Comparison of ENCODE assay signal across 10 cellular contexts in genomic region chr10:102657451-102657850, GRCh38. TPM values are rescaled to one million over a fixed set of nuclear protein-coding genes. Genes with fewer than 3 reads are reported as not detected.
DNase-seq lines count a peak whose midpoint lies in the region; ATAC-seq, FAIRE-seq and TF ChIP-seq lines count a peak whose summit lies in the region.
"Had no signal": no experiment of that assay in that cellular context is flagged by ENCODE, and none has a peak within 500 bp of the region (broad histone marks: within the 10 kb centered on the region; RNA-seq: fewer than 3 reads in every experiment).

No MANE protein-coding gene starts in this region.

- H3K4me3 ChIP-seq in BLaER1 (no peak overlapping the region), HCT116 (replicated peaks in 1 of 2; ENCODE audit: low read depth in 1 of 2, low read length in 2 of 2) (no peak overlapping the region), endothelial cell of umbilical vein (replicated peaks in 1 of 3; ENCODE audit: insufficient read depth in 1 of 3, low read depth in 1 of 3, low read length in 3 of 3) (no peak overlapping the region), osteoblast (ENCODE audit: insufficient read depth, low read length) (no peak overlapping the region)

- DNase-seq in HCT116 (ENCODE audit: low read depth, low spot score) (no peak), endothelial cell of umbilical vein (ENCODE audit: low read depth, low spot score) (no peak), osteoblast (ENCODE audit: insufficient read length, low spot score, missing footprints) (peak; percentile 50), NCI-H2029 treated with DMSO at 0.1 percent for 48 hours (lab: John Stamatoyannopoulos, UW) (no peak), HEK293T (ENCODE audit: extremely low spot score) (no peak), anterior cingulate cortex (lab: John Stamatoyannopoulos, UW) (no peak), activated T-cell treated with anti-CD3 and anti-CD28 coated beads for 4 hours (no peak)
- DNase-seq: activated gamma-delta T cell; stimulated activated CD4-positive, alpha-beta T cell treated with anti-CD3 and anti-CD28 coated beads, Interleukin-2, amount 100 ng/mL, for 48 hours had no signal

- dilution Hi-C loops in endothelial cell of umbilical vein (cut with MboI; ENCODE audit: extremely low pct_ligation_motif_present, low sequenced_read_pairs) = no loop called here

- peaks cover 70% of the 10 kb centered on the region for H3K36me3 ChIP-seq in BLaER1
- peaks cover 9 to 21% of the 10 kb centered on the region in 2 experiments; a peak in 3 of 4 replicates for H3K36me3 ChIP-seq in HCT116 (ENCODE audit: control insufficient read depth in 1 of 2, insufficient read depth in 2 of 2, low read length in 2 of 2)
- H3K36me3 ChIP-seq in endothelial cell of umbilical vein (ENCODE audit: control insufficient read depth in 2 of 2, extremely low read depth in 1 of 2, insufficient read depth in 2 of 2, low read length in 2 of 2) = peaks cover 14 to 34% of the 10 kb centered on the region in 2 experiments
- H3K36me3 ChIP-seq in osteoblast (ENCODE audit: insufficient read depth, low read length) = peaks cover 59% of the 10 kb centered on the region

- no peaks in the 10 kb centered on the region for H3K27me3 ChIP-seq in BLaER1
- no peaks in the 10 kb centered on the region for H3K27me3 ChIP-seq in HCT116 (ENCODE audit: insufficient read depth, low read length)
- no peaks in the 10 kb centered on the region for H3K27me3 ChIP-seq in endothelial cell of umbilical vein (ENCODE audit: control insufficient read depth in 2 of 2, insufficient read depth in 2 of 2, low read length in 2 of 2)
- H3K27me3 ChIP-seq in osteoblast (ENCODE audit: insufficient read depth, low read length) = no peaks in the 10 kb centered on the region

- H3K9ac ChIP-seq in BLaER1 (no peak overlapping the region; the same call in 1 of the 2 replicates), HCT116 (ENCODE audit: low read length) (no peak overlapping the region), endothelial cell of umbilical vein (replicated peaks; ENCODE audit: extremely low read depth, insufficient read depth, low read length) (no peak overlapping the region)

- H3K27ac ChIP-seq in BLaER1 = no peak overlapping the region
- H3K27ac ChIP-seq in HCT116 (ENCODE audit: low read depth, low read length) = no peak overlapping the region
- H3K27ac ChIP-seq in endothelial cell of umbilical vein (ENCODE audit: insufficient read depth, low read depth, low read length) = peak overlapping the region; percentile 25
- H3K27ac ChIP-seq in osteoblast (ENCODE audit: low read depth, low read length) = no peak overlapping the region

- ATAC-seq in HCT116 = no peak

- no peak for TF ChIP-seq CTCF in HCT116 (IDR thresholded peaks at IDR 0.05 in 2 of 3, conservative IDR thresholded peaks at IDR 0.05 in 1 of 3; ENCODE audit: borderline replicate concordance in 1 of 3, insufficient read depth in 1 of 3, low read depth in 2 of 3, low read length in 2 of 3)
- TF ChIP-seq CTCF in endothelial cell of umbilical vein (IDR thresholded peaks at IDR 0.05; ENCODE audit: extremely low read depth in 1 of 2, insufficient read depth in 1 of 2, low read depth in 1 of 2, low read length in 2 of 2) = no peak
- no peak for TF ChIP-seq CTCF in osteoblast (IDR thresholded peaks at IDR 0.05; ENCODE audit: extremely low read depth, low read depth, low read length)

- H4K20me1 ChIP-seq in BLaER1 = peaks cover 85% of the 10 kb centered on the region
- no peaks in the 10 kb centered on the region for H4K20me1 ChIP-seq in HCT116 (ENCODE audit: insufficient read depth)
- no peaks in the 10 kb centered on the region for H4K20me1 ChIP-seq in endothelial cell of umbilical vein (replicated peaks; ENCODE audit: control insufficient read depth, extremely low read depth, insufficient read depth, low read length)
- H4K20me1 ChIP-seq in osteoblast (ENCODE audit: insufficient read depth, low read length) = peaks cover 51% of the 10 kb centered on the region

- POLR2A ChIA-PET in HCT116 (lab: Charles Lee) (interaction anchor here (0.7 to 0.9 kb wide), 2 partner anchors 13 to 156 kb away, joined by 3 read pairs; partner anchors contain the start of gene TRIM8), endothelial cell of umbilical vein (lab: Charles Lee) (no interaction called here), HEK293T (lab: Yijun Ruan, JAX) (no interaction called here)

- H3K9me2 ChIP-seq in HCT116 (ENCODE audit: insufficient read depth) = no peaks in the 10 kb centered on the region

- H3K79me2 ChIP-seq in HCT116 (ENCODE audit: insufficient read depth, low read length) (peaks cover 19% of the 10 kb centered on the region), endothelial cell of umbilical vein (ENCODE audit: control insufficient read depth, insufficient read depth, low read length) (peaks cover 30% of the 10 kb centered on the region), osteoblast (ENCODE audit: insufficient read depth, low read length) (peaks cover 56% of the 10 kb centered on the region)

- H2AFZ ChIP-seq in HCT116 (ENCODE audit: low read depth, low read length, poor library complexity, severe bottlenecking) (no peak overlapping the region), endothelial cell of umbilical vein (ENCODE audit: low read depth, low read length) (no peak overlapping the region), osteoblast (ENCODE audit: low read length) (no peak overlapping the region)

- CTCF ChIA-PET in HCT116 (lab: Charles Lee) = no interaction called here
- CTCF ChIA-PET in endothelial cell of umbilical vein (lab: Charles Lee) = interaction anchor here (0.9 to 2.5 kb wide), 6 partner anchors 11 to 153 kb away, joined by 3 to 8 read pairs (median 4); partner anchors contain the start of gene SUFU
- CTCF ChIA-PET in HEK293T (lab: Yijun Ruan, JAX) = interaction anchor here (0.6 kb wide), 2 partner anchors 50 to 1896 kb away, joined by 3 read pairs; no protein-coding TSS in a partner anchor

- BruUV-seq in HCT116 (replicated peaks; lab: Mats Ljungman, UMichigan) (no TSS peak), endothelial cell of umbilical vein (replicated peaks; lab: Mats Ljungman, UMichigan) (no TSS peak)

- H3K9me1 ChIP-seq in endothelial cell of umbilical vein (replicated peaks; ENCODE audit: control insufficient read depth, extremely low read depth, insufficient read depth, low read length) = no peaks in the 10 kb centered on the region

- no peak for FAIRE-seq in endothelial cell of umbilical vein (lab: Jason Lieb, UNC)

- intact Hi-C loops in HCT116 (cut with micrococcal nuclease) = no loop called here
- intact Hi-C loops in endothelial cell of umbilical vein (cut with micrococcal nuclease) = no loop called here

- H3K4me2 ChIP-seq in BLaER1 (peak overlapping the region; percentile 52), HCT116 (ENCODE audit: low read length) (no peak overlapping the region), endothelial cell of umbilical vein (ENCODE audit: insufficient read depth, low read length) (no peak overlapping the region), osteoblast (ENCODE audit: insufficient read depth, low read length) (no peak overlapping the region)

- TF ChIP-seq POLR2A in HCT116 (IDR thresholded peaks at IDR 0.05; ENCODE audit: borderline replicate concordance, extremely low read depth, insufficient read depth, insufficient read length) (no peak), endothelial cell of umbilical vein (IDR thresholded peaks at IDR 0.05; ENCODE audit: low read depth, low read length) (no peak)

- H3K4me1 ChIP-seq in BLaER1 = peaks cover 73% of the 10 kb centered on the region
- peaks cover 0 to 5% of the 10 kb centered on the region in 2 experiments; a peak in 1 of 4 replicates for H3K4me1 ChIP-seq in HCT116 (ENCODE audit: control insufficient read depth in 1 of 2, insufficient read depth in 2 of 2, low read length in 2 of 2)
- H3K4me1 ChIP-seq in endothelial cell of umbilical vein (ENCODE audit: control insufficient read depth, extremely low read depth, insufficient read depth, low read length) = peaks cover 18% of the 10 kb centered on the region
- H3K4me1 ChIP-seq in osteoblast (ENCODE audit: insufficient read depth, low read length) = peaks cover 8% of the 10 kb centered on the region

- RAD21 ChIA-PET in HCT116 (lab: Charles Lee; ENCODE audit: low non-redundant PET in 1 of 2, low total read pairs in 2 of 2, uncharacterized antibody in 2 of 2, unreplicated experiment in 2 of 2) = no interaction called here

- H3K9me3 ChIP-seq in BLaER1 = no peaks in the 10 kb centered on the region
- H3K9me3 ChIP-seq in HCT116 (ENCODE audit: control insufficient read depth in 1 of 2, insufficient read depth in 1 of 2, low read depth in 1 of 2, low read length in 2 of 2) = no peaks in the 10 kb centered on the region
- no peaks in the 10 kb centered on the region for H3K9me3 ChIP-seq in endothelial cell of umbilical vein (replicated peaks; ENCODE audit: control insufficient read depth, insufficient read depth, low read length)
- H3K9me3 ChIP-seq in osteoblast (ENCODE audit: low read depth, low read length) = no peaks in the 10 kb centered on the region

- TF ChIP-seq RAD21 in HCT116 (IDR thresholded peaks at IDR 0.05; ENCODE audit: low read depth) = no peak

RNA-seq across cellular contexts. Expression of gene TRIM8, which starts 13.2 kb away (rescaled TPM):
- total RNA-seq in HCT116 (2021; ENCODE audit: unreplicated experiment) (91.6 TPM), endothelial cell of umbilical vein (108 and 114 TPM in 2 replicates), osteoblast (107 and 126 TPM in 2 replicates)
- 131 and 143 TPM in 2 replicates for polyA plus RNA-seq in HCT116 (2012)
- polyA plus RNA-seq in endothelial cell of umbilical vein = 74.1 and 77.2 TPM in 2 replicates
- polyA plus RNA-seq in endothelial cell of umbilical vein (2011; cell fraction: cytosol; rRNA removed) = 88.7 and 106 TPM in 2 replicates
- 74.2 and 76.4 TPM in 2 replicates for polyA plus RNA-seq in endothelial cell of umbilical vein (2011; cell fraction: nucleus; rRNA removed)
- 154 and 159 TPM in 2 replicates for polyA plus RNA-seq in endothelial cell of umbilical vein (2012)
- polyA minus RNA-seq in endothelial cell of umbilical vein = 45.9 and 64.0 TPM in 2 replicates
- polyA minus RNA-seq in endothelial cell of umbilical vein (2011; cell fraction: cytosol; rRNA and poly(A)+ RNA removed) = 17.6 TPM
- 26.3 and 40.0 TPM in 2 replicates for polyA minus RNA-seq in endothelial cell of umbilical vein (2011; cell fraction: nucleus; rRNA and poly(A)+ RNA removed)

RNA-seq across cellular contexts. Expression of gene ARL3, which starts 56.7 kb away (rescaled TPM):
- total RNA-seq in HCT116 (2021; ENCODE audit: unreplicated experiment) (13.3 TPM), endothelial cell of umbilical vein (10.6 and 11.0 TPM in 2 replicates), osteoblast (5.3 and 5.8 TPM in 2 replicates)
- polyA plus RNA-seq in HCT116 (2012) = 8.4 and 10.1 TPM in 2 replicates
- polyA plus RNA-seq in endothelial cell of umbilical vein = 4.9 and 6.6 TPM in 2 replicates
- polyA plus RNA-seq in endothelial cell of umbilical vein (2011; cell fraction: cytosol; rRNA removed) = 10.2 and 10.4 TPM in 2 replicates
- 3.4 and 3.6 TPM in 2 replicates for polyA plus RNA-seq in endothelial cell of umbilical vein (2011; cell fraction: nucleus; rRNA removed)
- 15.5 and 15.6 TPM in 2 replicates for polyA plus RNA-seq in endothelial cell of umbilical vein (2012)
- polyA minus RNA-seq in endothelial cell of umbilical vein = 2.9 and 3.3 TPM in 2 replicates
- 2.9 TPM for polyA minus RNA-seq in endothelial cell of umbilical vein (2011; cell fraction: cytosol; rRNA and poly(A)+ RNA removed)
- 1.3 TPM in 2 replicates for polyA minus RNA-seq in endothelial cell of umbilical vein (2011; cell fraction: nucleus; rRNA and poly(A)+ RNA removed)

RNA-seq across cellular contexts. Expression of gene SFXN2, which starts 57.0 kb away (rescaled TPM):
- total RNA-seq in HCT116 (2021; ENCODE audit: unreplicated experiment) (22.9 TPM), endothelial cell of umbilical vein (13.1 and 17.0 TPM in 2 replicates), osteoblast (2.9 and 3.6 TPM in 2 replicates)
- polyA plus RNA-seq in HCT116 (2012) = 7.2 and 14.3 TPM in 2 replicates
- polyA plus RNA-seq in endothelial cell of umbilical vein = 8.1 and 9.8 TPM in 2 replicates
- 10.6 and 12.2 TPM in 2 replicates for polyA plus RNA-seq in endothelial cell of umbilical vein (2011; cell fraction: cytosol; rRNA removed)
- polyA plus RNA-seq in endothelial cell of umbilical vein (2011; cell fraction: nucleus; rRNA removed) = 15.1 and 15.9 TPM in 2 replicates
- polyA plus RNA-seq in endothelial cell of umbilical vein (2012) = 5.5 and 8.5 TPM in 2 replicates
- polyA minus RNA-seq in endothelial cell of umbilical vein = 24.0 TPM in 2 replicates
- 8.8 TPM for polyA minus RNA-seq in endothelial cell of umbilical vein (2011; cell fraction: cytosol; rRNA and poly(A)+ RNA removed)
- 9.7 and 11.3 TPM in 2 replicates for polyA minus RNA-seq in endothelial cell of umbilical vein (2011; cell fraction: nucleus; rRNA and poly(A)+ RNA removed)
